ENCODE assay signal across 8 cellular contexts in the genomic region with DNA sequence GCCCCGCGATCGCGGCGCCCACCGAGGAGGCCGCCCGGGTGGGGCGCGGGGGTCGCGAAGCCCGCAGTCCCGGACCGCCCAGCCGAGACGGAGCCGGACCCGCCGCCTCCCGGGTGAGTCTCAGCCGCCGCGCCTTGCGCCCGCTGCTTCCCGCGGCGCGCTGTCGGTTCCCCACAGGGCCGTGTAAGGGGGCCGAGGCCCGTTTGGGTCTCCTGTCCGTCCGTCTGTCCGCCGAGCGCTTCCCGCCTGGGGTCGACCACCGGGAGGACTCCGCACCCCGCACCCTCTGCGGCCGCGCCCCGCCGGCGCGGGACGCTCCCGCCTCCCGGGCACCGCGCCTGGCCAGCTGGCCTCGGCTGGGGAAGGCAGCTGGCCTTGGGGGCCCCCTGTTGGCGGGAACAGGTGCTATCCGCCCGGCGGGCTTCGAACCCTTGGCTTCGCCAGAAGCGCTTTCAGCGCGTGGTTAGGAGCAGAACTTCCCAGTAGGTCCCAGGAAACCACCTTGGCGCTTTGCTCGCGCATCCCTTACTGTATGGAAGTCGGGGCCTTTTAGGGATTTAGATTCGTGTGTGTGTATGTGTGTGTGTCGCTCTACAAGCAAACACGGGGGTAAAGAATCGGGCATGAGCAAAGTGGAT. TPM values are rescaled to one million over a fixed set of nuclear protein-coding genes. Genes with fewer than 3 reads are reported as not detected.
DNase-seq lines count a peak whose midpoint lies in the region; ATAC-seq, FAIRE-seq and TF ChIP-seq lines count a peak whose summit lies in the region.

No MANE protein-coding gene starts in this region.

- H3K36me3 ChIP-seq in astrocyte (ENCODE audit: insufficient read depth, low read length) (no peaks in the 10 kb centered on the region), hepatocyte (replicated peaks; ENCODE audit: insufficient read depth, low read depth) (no peaks in the 10 kb centered on the region), rectal smooth muscle tissue (ENCODE audit: control insufficient read depth, insufficient read depth, low read length) (no peaks in the 10 kb centered on the region)

- H3K4me1 ChIP-seq in astrocyte (ENCODE audit: insufficient read depth, low read length) (peaks cover 10% of the 10 kb centered on the region), hepatocyte (ENCODE audit: insufficient read depth) (peaks cover 61% of the 10 kb centered on the region), rectal smooth muscle tissue (ENCODE audit: control insufficient read depth, insufficient read depth, low read length) (peaks cover 38% of the 10 kb centered on the region)

- H3K4me2 ChIP-seq in astrocyte (ENCODE audit: low read length) (peak overlapping the region; percentile 89), hepatocyte (peak overlapping the region; percentile 95)

- peak overlapping the region; percentile 88 for H3K4me3 Mint-ChIP-seq in astrocyte (ENCODE audit: unreplicated experiment)

- no peaks in the 10 kb centered on the region for H3K79me2 ChIP-seq in astrocyte (ENCODE audit: insufficient read depth, low read length)
- peaks cover 60% of the 10 kb centered on the region for H3K79me2 ChIP-seq in hepatocyte

- no peak for ATAC-seq in HG03045 (IDR thresholded peaks at IDR 0.05; ENCODE audit: unreplicated experiment)

- H3K9me2 ChIP-seq in hepatocyte (replicated peaks; ENCODE audit: insufficient read depth), result no peaks in the 10 kb centered on the region

- H3K27ac Mint-ChIP-seq in astrocyte (ENCODE audit: unreplicated experiment), result no peak overlapping the region

- H3K9me3 Mint-ChIP-seq in astrocyte (ENCODE audit: unreplicated experiment), result peaks cover 8% of the 10 kb centered on the region

- CTCF ChIA-PET in GM10248 (lab: Yijun Ruan, JAX), result interaction anchor here (0.9 to 1.4 kb wide), 6 partner anchors 9 to 25 kb away, joined by 3 to 4 read pairs (median 3); no protein-coding TSS in a partner anchor

- TF ChIP-seq CTCF in GM10248 (IDR thresholded peaks at IDR 0.05; ENCODE audit: control extremely low read depth, extremely low read depth, low read depth, missing control alignments), result peak; percentile 55
- peak; percentile 39 for TF ChIP-seq CTCF in astrocyte (IDR thresholded peaks at IDR 0.05; ENCODE audit: insufficient read depth, low read depth, low read length)
- TF ChIP-seq CTCF in hepatocyte (IDR thresholded peaks at IDR 0.05; ENCODE audit: poor library complexity), result peak; percentile 59

- H3K27me3 ChIP-seq in astrocyte (ENCODE audit: insufficient read depth, low read length) (peaks cover 8% of the 10 kb centered on the region), hepatocyte (no peaks in the 10 kb centered on the region), rectal smooth muscle tissue (ENCODE audit: control insufficient read depth, insufficient read depth, low read length) (no peaks in the 10 kb centered on the region)

- FAIRE-seq in astrocyte (lab: Jason Lieb, UNC), result no peak

- H2AFZ ChIP-seq in astrocyte (ENCODE audit: low read depth, low read length) (peak overlapping the region; percentile 83), hepatocyte (peak overlapping the region; percentile 22)

- H4K20me1 ChIP-seq in astrocyte (ENCODE audit: insufficient read depth, low read length) (peaks cover 11% of the 10 kb centered on the region), hepatocyte (ENCODE audit: insufficient read depth, poor library complexity, severe bottlenecking) (peaks cover 10% of the 10 kb centered on the region)

- peaks cover 20% of the 10 kb centered on the region for H3K27me3 Mint-ChIP-seq in astrocyte (ENCODE audit: low read depth, unreplicated experiment)

- in situ Hi-C loops in ACHN (cut with HindIII; ENCODE audit: low pct_ligation_motif_present, low pct_unique_long_range_greater_than_20kb, low sequenced_read_pairs), result no loop called here

- peaks cover 5% of the 10 kb centered on the region for H3K36me3 Mint-ChIP-seq in astrocyte (ENCODE audit: low read depth, unreplicated experiment)

- H3K9me3 ChIP-seq in astrocyte (ENCODE audit: insufficient read depth, low read depth, low read length) (no peaks in the 10 kb centered on the region), hepatocyte (ENCODE audit: low read depth) (no peaks in the 10 kb centered on the region)

- peaks cover 17% of the 10 kb centered on the region for H3K4me1 Mint-ChIP-seq in astrocyte (ENCODE audit: low read depth, unreplicated experiment)

- POLR2A ChIA-PET in GM10248 (lab: Yijun Ruan, JAX), result no interaction called here

- H3K9ac ChIP-seq in astrocyte (ENCODE audit: low read length) (peak overlapping the region; percentile 72), rectal smooth muscle tissue (ENCODE audit: low read length) (peak overlapping the region; percentile 68)

- 1% methylated on average over 52 of the region's 74 CpGs for WGBS in hepatocyte (ENCODE audit: low lambda C conversion rate, missing lambda C conversion rate)

- peak overlapping the region; percentile 62 for H3K4me3 ChIP-seq in astrocyte (ENCODE audit: insufficient read depth, low read depth, low read length)
- peak overlapping the region; percentile 98 for H3K4me3 ChIP-seq in hepatocyte
- peak overlapping the region; percentile 85 for H3K4me3 ChIP-seq in rectal smooth muscle tissue (ENCODE audit: low read length)

- DNase-seq in ACHN (peak; percentile 73), GM10248 (ENCODE audit: extremely low spot score) (peak; percentile 61), NCI-H526 treated with DMSO at 0.1 percent for 48 hours (lab: John Stamatoyannopoulos, UW) (peak; percentile 12), astrocyte (ENCODE audit: low read depth) (no peak), hepatocyte (ENCODE audit: low spot score) (peak; percentile 88), COLO829 (ENCODE audit: low spot score) (no peak)

- H3K27ac ChIP-seq in astrocyte (ENCODE audit: low read depth, low read length) (no peak overlapping the region), hepatocyte (peak overlapping the region; percentile 96), rectal smooth muscle tissue (ENCODE audit: low read depth, low read length) (peak overlapping the region; percentile 95)

RNA-seq across cellular contexts. Expression of gene TMEM51, which starts 0.4 kb away (rescaled TPM):
- total RNA-seq in astrocyte, result 6.9 TPM in 2 replicates
- total RNA-seq in hepatocyte, result 23.7 and 24.0 TPM in 2 replicates
- 23.4 and 25.1 TPM in 2 replicates for polyA plus RNA-seq in hepatocyte

Comparison
In these comparisons a context has a peak if more than half of its experiments do, and no peak if none do; other contexts are left out.
1. DNase-seq: peak in ACHN (single experiment), GM10248 (single experiment), NCI-H526 treated with DMSO at 0.1 percent for 48 hours (single experiment) and hepatocyte (single experiment); none in astrocyte (single experiment) and COLO829 (single experiment).
2. Peak in every context shown above with its lines, with median percentiles within 50 percentile points of each other: CTCF ChIP-seq and H3K4me3 ChIP-seq.